1 cellular context compared by ENCODE assay signal in genomic region chr19:8391274-8392016, GRCh38.
TF ChIP-seq lines count a peak whose summit lies in the region.

No MANE protein-coding gene starts in this region.

TF ChIP-seq in SK-N-SH treated with all-trans-retinoic acid at 6 μM for 48 hours, 23 proteins besides CTCF, POLR2A, EP300 and RAD21 (continued from another document):
- TF ChIP-seq PATZ1 (CRISPR knock-in tag; IDR thresholded peaks at IDR 0.05; ENCODE audit: borderline replicate concordance), result no peak
TF ChIP-seq in SK-N-SH treated with all-trans-retinoic acid at 6 μM for 48 hours: peak in this region for 0.
